ENCODE assay signal across 8 cellular contexts in the genomic region with DNA sequence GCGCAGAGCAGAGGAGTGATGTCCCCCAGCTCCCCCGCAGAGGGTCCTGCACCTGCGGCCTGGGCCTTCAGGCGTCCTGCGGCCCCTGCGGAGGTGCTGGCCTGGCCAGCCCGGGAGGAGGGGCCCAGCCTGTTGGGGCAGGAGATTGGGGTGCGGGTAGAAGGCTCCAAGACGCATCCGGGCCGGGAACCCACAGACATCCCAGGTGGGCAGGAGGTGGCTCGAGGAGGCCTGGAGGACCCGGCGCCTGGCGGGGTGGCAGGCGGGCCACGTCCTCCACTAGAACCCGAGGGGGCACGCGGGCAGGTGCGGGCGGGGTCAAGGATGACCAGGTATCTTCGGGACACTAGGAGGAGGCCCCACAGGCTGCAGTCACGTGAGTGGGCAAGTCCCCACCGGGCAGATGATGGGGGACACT. TPM values are rescaled to one million over a fixed set of nuclear protein-coding genes. Genes with fewer than 3 reads are reported as not detected.
A peak's percentile ranks its signal among the peaks of the same experiment; 100 is the strongest.
DNase-seq lines count a peak whose midpoint lies in the region; ATAC-seq and TF ChIP-seq lines count a peak whose summit lies in the region.

No MANE protein-coding gene starts in this region.

- H3K23ac ChIP-seq in mesenchymal stem cell (ENCODE audit: low read length in 2 of 2): peak overlapping the region in 1 of 2 experiments; percentile 18

- H3K4me3 ChIP-seq in ascending aorta (peak overlapping the region; percentile 40 to 69), mesenchymal stem cell (ENCODE audit: insufficient read depth in 1 of 2, low read depth in 1 of 2, low read length in 2 of 2) (peak overlapping the region in 1 of 2 experiments; percentile 88), tibial nerve (peak overlapping the region; percentile 37 to 66 (median 54))

- no peak overlapping the region for H2AFZ ChIP-seq in mesenchymal stem cell (ENCODE audit: low read depth, low read length)

- no peak overlapping the region for H3K27ac Mint-ChIP-seq in activated naive CD4-positive, alpha-beta T cell treated with anti-CD3 and anti-CD28 coated beads for 36 hours

- peak overlapping the region; percentile 56 for H4K8ac ChIP-seq in mesenchymal stem cell (ENCODE audit: low read length)

- no peak for ATAC-seq in GM21717 (IDR thresholded peaks at IDR 0.05; ENCODE audit: unreplicated experiment)

- peak overlapping the region; percentile 57 for H2BK120ac ChIP-seq in mesenchymal stem cell (ENCODE audit: low read depth, low read length)

- peak overlapping the region; percentile 68 for H3K4me3 Mint-ChIP-seq in activated naive CD4-positive, alpha-beta T cell treated with anti-CD3 and anti-CD28 coated beads for 36 hours

- CTCF ChIA-PET in activated naive CD4-positive, alpha-beta T cell treated with anti-CD3 and anti-CD28 coated beads for 36 hours (lab: Charles Lee): interaction anchor here (0.6 to 1.4 kb wide), 5 partner anchors 34 to 471 kb away, joined by 3 to 5 read pairs (median 3); a partner anchor contains a TSS

- no peaks in the 10 kb centered on the region for H3K9me3 ChIP-seq in ascending aorta
- no peaks in the 10 kb centered on the region for H3K9me3 ChIP-seq in mesenchymal stem cell (ENCODE audit: control insufficient read depth, low read length)
- no peaks in the 10 kb centered on the region for H3K9me3 ChIP-seq in tibial nerve

- H3K4ac ChIP-seq in mesenchymal stem cell (ENCODE audit: low read depth in 1 of 2, low read length in 2 of 2): peak overlapping the region in 1 of 2 experiments; percentile 47

- no peak overlapping the region for H2BK5ac ChIP-seq in mesenchymal stem cell (ENCODE audit: low read depth, low read length, poor library complexity, severe bottlenecking)

- 81% methylated on average over 25 of the region's 25 CpGs for WGBS in mesenchymal stem cell
- 55 to 61% methylated on average over 12 to 25 of the region's 25 CpGs for WGBS in tibial nerve, 2 donors

- peak overlapping the region; percentile 87 for H4K91ac ChIP-seq in mesenchymal stem cell (ENCODE audit: low read length)

- peak overlapping the region in 1 of 2 experiments; percentile 57 for H3K14ac ChIP-seq in mesenchymal stem cell (ENCODE audit: low read length in 2 of 2)

- H3K18ac ChIP-seq in mesenchymal stem cell (ENCODE audit: low read depth in 1 of 2, low read length in 2 of 2): peak overlapping the region in 1 of 2 experiments; percentile 35

- H2BK12ac ChIP-seq in mesenchymal stem cell (ENCODE audit: low read length in 2 of 2): peak overlapping the region in 1 of 2 experiments; percentile 74

- TF ChIP-seq CTCF in ascending aorta (IDR thresholded peaks at IDR 0.05) (no peak), tibial nerve (IDR thresholded peaks at IDR 0.05) (no peak)

- TF ChIP-seq POLR2A in tibial nerve (IDR thresholded peaks at IDR 0.05): no peak

- no peaks in the 10 kb centered on the region for H3K79me1 ChIP-seq in mesenchymal stem cell (replicated peaks; ENCODE audit: low read length, poor library complexity, severe bottlenecking)

- H3K36me3 ChIP-seq in ascending aorta (no peaks in the 10 kb centered on the region), mesenchymal stem cell (ENCODE audit: control insufficient read depth in 1 of 2, insufficient read depth in 2 of 2, low read depth in 1 of 2, low read length in 2 of 2) (peaks cover 0 to 3% of the 10 kb centered on the region in 2 experiments), tibial nerve (no peaks in the 10 kb centered on the region)

- H3K4me1 ChIP-seq in ascending aorta (peaks cover 18 to 25% of the 10 kb centered on the region in 2 donors), mesenchymal stem cell (ENCODE audit: control insufficient read depth, insufficient read depth, low read depth, low read length) (peaks cover 59% of the 10 kb centered on the region), tibial nerve (peaks cover 0 to 66% (median 39%) of the 10 kb centered on the region in 4 donors)

- peak overlapping the region; percentile 74 for H2BK15ac ChIP-seq in mesenchymal stem cell (ENCODE audit: low read depth, poor library complexity, severe bottlenecking)

- no peak overlapping the region for H3K27ac ChIP-seq in ascending aorta
- no peak overlapping the region for H3K27ac ChIP-seq in mesenchymal stem cell (ENCODE audit: low read length, poor library complexity, severe bottlenecking)
- peak overlapping the region in 3 of 4 donors; percentile 11 to 77 (median 75) for H3K27ac ChIP-seq in tibial nerve

- intact Hi-C loops in activated naive CD4-positive, alpha-beta T cell treated with anti-CD3 and anti-CD28 coated beads for 36 hours (cut with micrococcal nuclease): no loop called here
- intact Hi-C loops in ascending aorta (cut with DNase I): no loop called here

- TF ChIP-seq EP300 in tibial nerve (IDR thresholded peaks at IDR 0.05): no peak

- H3K4me1 Mint-ChIP-seq in activated naive CD4-positive, alpha-beta T cell treated with anti-CD3 and anti-CD28 coated beads for 36 hours (ENCODE audit: low read depth): peaks cover 27% of the 10 kb centered on the region

- no peaks in the 10 kb centered on the region for H3K9me3 Mint-ChIP-seq in activated naive CD4-positive, alpha-beta T cell treated with anti-CD3 and anti-CD28 coated beads for 36 hours

- H3K27me3 ChIP-seq in ascending aorta (no peaks in the 10 kb centered on the region), mesenchymal stem cell (ENCODE audit: control insufficient read depth in 1 of 2, insufficient read depth in 1 of 2, low read length in 2 of 2) (no peaks in the 10 kb centered on the region), tibial nerve (peaks cover 0 to 49% of the 10 kb centered on the region in 2 donors)

- H3K9ac ChIP-seq in mesenchymal stem cell (ENCODE audit: low read length): peak overlapping the region; percentile 73

- no peaks in the 10 kb centered on the region for H3K36me3 Mint-ChIP-seq in activated naive CD4-positive, alpha-beta T cell treated with anti-CD3 and anti-CD28 coated beads for 36 hours (ENCODE audit: low read depth)

- H2AK5ac ChIP-seq in mesenchymal stem cell (ENCODE audit: low read length, severe bottlenecking): no peak overlapping the region

- peak overlapping the region; percentile 7 for H3K4me2 ChIP-seq in mesenchymal stem cell (ENCODE audit: low read length, poor library complexity, severe bottlenecking)

- no peak for DNase-seq in activated naive CD4-positive, alpha-beta T cell treated with anti-CD3 and anti-CD28 coated beads for 36 hours
- DNase-seq in activated naive CD4-positive, alpha-beta T cell treated with anti-CD3 and anti-CD28 coated beads, Interleukin-2, amount 50 U/mL, for 16 hours: no peak
- DNase-seq in ascending aorta (ENCODE audit: low spot score in 2 of 2) (no peak), mesenchymal stem cell (no peak), tibial nerve (ENCODE audit: low spot score in 2 of 2) (no peak), foreskin melanocyte (no peak), NCI-H2081 (lab: John Stamatoyannopoulos, UW) (no peak)

- H3K27me3 Mint-ChIP-seq in activated naive CD4-positive, alpha-beta T cell treated with anti-CD3 and anti-CD28 coated beads for 36 hours (ENCODE audit: low read depth): no peaks in the 10 kb centered on the region

RNA-seq across cellular contexts. Expression of a gene that starts 0.6 kb away (rescaled TPM):
- total RNA-seq in activated naive CD4-positive, alpha-beta T cell treated with anti-CD3 and anti-CD28 coated beads for 36 hours: 1 to 10 TPM; 2.8 to 3.8 TPM
- 49.5 TPM for total RNA-seq in ascending aorta
- polyA plus RNA-seq in mesenchymal stem cell (2013, experiment 1 of 2): 3.1 TPM
- polyA plus RNA-seq in mesenchymal stem cell (2013, experiment 2 of 2): 3.2 TPM
- total RNA-seq in tibial nerve: 10 to 100 TPM in 3 of 4 donors, 1 to 10 TPM in 1; 6.9 to 12.6 (median 11.3) TPM

RNA-seq across cellular contexts. Expression of a gene that starts 16.8 kb away (rescaled TPM):
- total RNA-seq in activated naive CD4-positive, alpha-beta T cell treated with anti-CD3 and anti-CD28 coated beads for 36 hours: 100 to 1,000 TPM; 635 to 646 TPM
- 6.7 TPM for total RNA-seq in ascending aorta
- 0.03 TPM for polyA plus RNA-seq in mesenchymal stem cell (2013, experiment 1 of 2)
- 0.12 TPM for polyA plus RNA-seq in mesenchymal stem cell (2013, experiment 2 of 2)
- total RNA-seq in tibial nerve: under 1 TPM in 2 of 4 donors, not detected in 2; 0.63 to 0.90 TPM

RNA-seq across cellular contexts. Expression of a gene that starts 24.8 kb away (rescaled TPM):
- under 1 TPM in 1 of 2 experiments, not detected in 1; 0.21 TPM for total RNA-seq in activated naive CD4-positive, alpha-beta T cell treated with anti-CD3 and anti-CD28 coated beads for 36 hours
- total RNA-seq in ascending aorta (not detected), tibial nerve (not detected)
- polyA plus RNA-seq in mesenchymal stem cell (2013, experiment 1 of 2): 0.03 TPM
- polyA plus RNA-seq in mesenchymal stem cell (2013, experiment 2 of 2): not detected

RNA-seq across cellular contexts. Expression of a gene that starts 37.4 kb away (rescaled TPM):
- not detected for total RNA-seq in activated naive CD4-positive, alpha-beta T cell treated with anti-CD3 and anti-CD28 coated beads for 36 hours
- total RNA-seq in ascending aorta (not detected), tibial nerve (under 1 TPM in 1 of 4 donors, not detected in 3; 0.20 TPM)
- polyA plus RNA-seq in mesenchymal stem cell (2013, experiment 1 of 2): not detected
- not detected for polyA plus RNA-seq in mesenchymal stem cell (2013, experiment 2 of 2)

Comparison
In these comparisons a context has a peak if more than half of its experiments do, and no peak if none do; other contexts are left out.
1. H3K27ac ChIP-seq: peak in tibial nerve (3 of 4); none in ascending aorta (0 of 2) and mesenchymal stem cell (single experiment).
2. RNA of a gene that starts 16.8 kb away (total RNA-seq): 635 to 646 TPM in activated naive CD4-positive, alpha-beta T cell treated with anti-CD3 and anti-CD28 coated beads for 36 hours; 6.7 TPM in ascending aorta (single experiment) and 0.63 to 0.90 TPM in tibial nerve; every median in the first group is over 10 times any median in the second.